ENCODE assay signal across 26 cellular contexts in genomic region chr11:130462101-130462885, GRCh38. TPM values are rescaled to one million over a fixed set of nuclear protein-coding genes. Genes with fewer than 3 reads are reported as not detected.
DNase-seq lines count a peak whose midpoint lies in the region; ATAC-seq and TF ChIP-seq lines count a peak whose summit lies in the region.
"Had no signal": no experiment of that assay in that cellular context is flagged by ENCODE, and none has a peak within 500 bp of the region (broad histone marks: within the 10 kb centered on the region; RNA-seq: fewer than 3 reads in every experiment).

No MANE protein-coding gene starts in this region.

- ATAC-seq in GM18858 (IDR thresholded peaks at IDR 0.05; ENCODE audit: unreplicated experiment) = no peak
- ATAC-seq in left lobe of liver = no peak
- ATAC-seq: CD8-positive, alpha-beta T cell had no signal

- peak overlapping the region; percentile 29 to 35 for H3K27ac ChIP-seq in right atrium auricular region
- H3K27ac ChIP-seq: 22Rv1, C4-2B, GM23248, PC-9 had no signal

- peaks cover 0 to 14% of the 10 kb centered on the region in 2 donors for H3K4me1 ChIP-seq in right atrium auricular region
- H3K4me1 ChIP-seq: Caco-2 had no signal

- no peak overlapping the region for H3K4me3 ChIP-seq in right atrium auricular region
- H3K4me3 ChIP-seq: GM23248, PC-9 had no signal

- DNase-seq in NCI-H2171 treated with DMSO at 0.1 percent for 48 hours (lab: John Stamatoyannopoulos, UW) (peak; percentile 14), NCI-H2171 (lab: John Stamatoyannopoulos, UW) (no peak), DMS 273 (lab: John Stamatoyannopoulos, UW; ENCODE audit: unreplicated experiment) (peak; percentile 57), NCI-H1694 treated with DMSO at 0.1 percent for 48 hours (lab: John Stamatoyannopoulos, UW) (peak; percentile 24), right atrium auricular region (ENCODE audit: low spot score) (no peak), left lobe of liver (ENCODE audit: low spot score) (no peak), activated gamma-delta T cell (lab: John Stamatoyannopoulos, UW) (no peak)
- DNase-seq: Caco-2; CD8-positive, alpha-beta T cell; DMS79 treated with DMSO at 0.1 percent for 48 hours; GM23248; HCEC 1CT; KG1; MM.1S; NCI-H187; NCI-H2081 treated with DMSO at 0.1 percent for 48 hours; NCI-H446; NCI-H526 treated with DMSO at 0.1 percent for 48 hours; PC-9; SHP77 had no signal

- no peaks in the 10 kb centered on the region for H3K9me3 ChIP-seq in right atrium auricular region
- H3K9me3 ChIP-seq: Caco-2 had no signal

- peaks cover 56% of the 10 kb centered on the region for H3K36me3 ChIP-seq in right atrium auricular region

- no peaks in the 10 kb centered on the region for H3K27me3 ChIP-seq in right atrium auricular region

- TF ChIP-seq CTCF in right atrium auricular region (IDR thresholded peaks at IDR 0.05) = no peak

RNA-seq across cellular contexts. Expression of gene ADAMTS15, which starts 13.8 kb away (rescaled TPM):
- total RNA-seq in right atrium auricular region = 10 to 100 TPM; 17.5 to 21.2 TPM
- total RNA-seq in left lobe of liver = 0.15 TPM
- total RNA-seq: B cell; CD8-positive, alpha-beta T cell; SK-MEL-5 had no signal

RNA-seq across cellular contexts. Expression of gene ADAMTS8, which starts 33.9 kb away (rescaled TPM):
- total RNA-seq in right atrium auricular region = 1 to 10 TPM; 2.5 to 7.8 TPM
- 0.15 TPM for total RNA-seq in left lobe of liver
- total RNA-seq: B cell; Caco-2; CD8-positive, alpha-beta T cell; PC-9; RPMI7951 had no signal

Comparison
In these comparisons a context has a peak if more than half of its experiments do, and no peak if none do; other contexts are left out.
1. DNase-seq: peak in NCI-H2171 treated with DMSO at 0.1 percent for 48 hours (single experiment), DMS 273 (single experiment) and NCI-H1694 treated with DMSO at 0.1 percent for 48 hours (single experiment); none in NCI-H2171 (single experiment), right atrium auricular region (single experiment), left lobe of liver (single experiment) and activated gamma-delta T cell (single experiment).
2. RNA of gene ADAMTS15, which starts 13.8 kb away (total RNA-seq): 17.5 to 21.2 TPM in right atrium auricular region; 0.15 TPM in left lobe of liver (single experiment); every median in the first group is over 10 times any median in the second.